10 cellular contexts compared by ENCODE assay signal in genomic region chr11:119155733-119156492, GRCh38. TPM values are rescaled to one million over a fixed set of nuclear protein-coding genes. Genes with fewer than 3 reads are reported as not detected.
DNase-seq lines count a peak whose midpoint lies in the region; ATAC-seq and TF ChIP-seq lines count a peak whose summit lies in the region.
"Had no signal": no experiment of that assay in that cellular context is flagged by ENCODE, and none has a peak within 500 bp of the region (broad histone marks: within the 10 kb centered on the region; RNA-seq: fewer than 3 reads in every experiment).

No MANE protein-coding gene starts in this region.

- DNase-seq in AG08396 (ENCODE audit: low spot score) (peak; percentile 37), GM12865 (ENCODE audit: low read depth) (peak; percentile 44), RKO (ENCODE audit: low spot score) (peak; percentile 34), glutamatergic neuron (peak; percentile 33), Ammon's horn (ENCODE audit: low spot score) (no peak)
- DNase-seq in activated CD4-positive, alpha-beta T cell treated with anti-CD3 and anti-CD28 coated beads, Interleukin-2, amount 50 U/mL, for 48 hours = no peak
- DNase-seq: left lung had no signal

- H3K4me3 ChIP-seq in GM12865 (ENCODE audit: low read depth, low read length) = no peak overlapping the region
- H3K4me3 ChIP-seq: left lung, thyroid gland had no signal

- peaks cover 1% of the 10 kb centered on the region for H3K27me3 Mint-ChIP-seq in glutamatergic neuron (ENCODE audit: unreplicated experiment)

- ATAC-seq in HG03135 (IDR thresholded peaks at IDR 0.05; ENCODE audit: unreplicated experiment) = no peak
- ATAC-seq in GM21367 (IDR thresholded peaks at IDR 0.05; ENCODE audit: unreplicated experiment) = no peak
- ATAC-seq: left lung had no signal

- H3K36me3 Mint-ChIP-seq in glutamatergic neuron (ENCODE audit: unreplicated experiment) = no peaks in the 10 kb centered on the region

- H3K9me3 Mint-ChIP-seq in glutamatergic neuron (ENCODE audit: unreplicated experiment) = no peaks in the 10 kb centered on the region

- TF ChIP-seq CTCF in GM12865 (IDR thresholded peaks at IDR 0.05; ENCODE audit: insufficient read depth, low read depth, low read length, missing control alignments) = no peak
- TF ChIP-seq CTCF in glutamatergic neuron (IDR thresholded peaks at IDR 0.05; ENCODE audit: partially characterized antibody, unreplicated experiment) = peak; percentile 20

- H3K4me3 Mint-ChIP-seq in glutamatergic neuron (ENCODE audit: unreplicated experiment) = no peak overlapping the region

- no peak overlapping the region for H3K27ac Mint-ChIP-seq in glutamatergic neuron (ENCODE audit: unreplicated experiment)

- no peaks in the 10 kb centered on the region for H3K4me1 Mint-ChIP-seq in glutamatergic neuron (ENCODE audit: low read depth, unreplicated experiment)

RNA-seq across cellular contexts. Expression of gene ABCG4, which starts 7.1 kb away (rescaled TPM):
- 2.4 TPM for total RNA-seq in glutamatergic neuron (ENCODE audit: unreplicated experiment)

RNA-seq across cellular contexts. Expression of gene NLRX1, which starts 12.6 kb away (rescaled TPM):
- total RNA-seq in glutamatergic neuron (ENCODE audit: unreplicated experiment) = 1.7 TPM

RNA-seq across cellular contexts. Expression of gene NHERF4, which starts 29.4 kb away (rescaled TPM):
- not detected for total RNA-seq in glutamatergic neuron (ENCODE audit: unreplicated experiment)
- total RNA-seq: left lung, thyroid gland had no signal

RNA-seq across cellular contexts. Expression of gene HINFP, which starts 34.5 kb away (rescaled TPM):
- total RNA-seq in glutamatergic neuron (ENCODE audit: unreplicated experiment) = 58.1 TPM

RNA-seq across cellular contexts. Expression of gene C2CD2L, which starts 48.8 kb away (rescaled TPM):
- 32.8 TPM for total RNA-seq in glutamatergic neuron (ENCODE audit: unreplicated experiment)

Comparison
In these comparisons a context has a peak if more than half of its experiments do, and no peak if none do; other contexts are left out.
1. DNase-seq: peak in AG08396 (single experiment), GM12865 (single experiment), RKO (single experiment) and glutamatergic neuron (single experiment); none in Ammon's horn (single experiment) and activated CD4-positive, alpha-beta T cell treated with anti-CD3 and anti-CD28 coated beads, Interleukin-2, amount 50 U/mL, for 48 hours (0 of 2).